21 cellular contexts compared by ENCODE assay signal in genomic region chr14:98742001-98742400, GRCh38.
DNase-seq lines count a peak whose midpoint lies in the region; FAIRE-seq and TF ChIP-seq lines count a peak whose summit lies in the region.
"Had no signal": no experiment of that assay in that cellular context is flagged by ENCODE, and none has a peak within 500 bp of the region (broad histone marks: within the 10 kb centered on the region; RNA-seq: fewer than 3 reads in every experiment).

No MANE protein-coding gene starts in this region.

- H3K4me1 ChIP-seq in H1 (replicated peaks in 1 of 4; ENCODE audit: control insufficient read depth in 3 of 4, insufficient read depth in 4 of 4, low read length in 3 of 4) = no peaks in the 10 kb centered on the region
- no peaks in the 10 kb centered on the region for H3K4me1 ChIP-seq in osteoblast (ENCODE audit: insufficient read depth, low read length)
- H3K4me1 ChIP-seq: BE2C had no signal

- H3K27me3 ChIP-seq in H1 (replicated peaks in 1 of 4; ENCODE audit: control insufficient read depth in 3 of 4, extremely low read depth in 1 of 4, insufficient read depth in 3 of 4, low read length in 3 of 4) (no peaks in the 10 kb centered on the region), osteoblast (ENCODE audit: insufficient read depth, low read length) (no peaks in the 10 kb centered on the region)
- H3K27me3 ChIP-seq: BE2C had no signal

- H3K79me2 ChIP-seq in H1 (ENCODE audit: control insufficient read depth in 1 of 2, insufficient read depth in 2 of 2, low read length in 2 of 2) = no peaks in the 10 kb centered on the region
- no peaks in the 10 kb centered on the region for H3K79me2 ChIP-seq in osteoblast (ENCODE audit: insufficient read depth, low read length)

- no peaks in the 10 kb centered on the region for H3K79me1 ChIP-seq in H1 (ENCODE audit: low read depth, low read length)

- H3K36me3 ChIP-seq in H1 (ENCODE audit: control insufficient read depth in 2 of 4, insufficient read depth in 4 of 4, low read length in 3 of 4) = no peaks in the 10 kb centered on the region
- H3K36me3 ChIP-seq in osteoblast (ENCODE audit: insufficient read depth, low read length) = no peaks in the 10 kb centered on the region
- H3K36me3 ChIP-seq: BE2C had no signal

- peaks cover 5% of the 10 kb centered on the region for H3K27me3 Mint-ChIP-seq in activated CD4-positive, alpha-beta T cell treated with anti-CD3 and anti-CD28 coated beads, Interleukin-2, amount 10 ng/mL, durations not matched to agents 24 days and 14 days

- 84% methylated on average over 7 of the region's 7 CpGs; no CpG with 5 or more reads in 1 of the 2 experiments for WGBS in H1 (ENCODE audit: extremely low coverage in 1 of 2, insufficient coverage in 1 of 2, insufficient read length in 1 of 2, insufficient replicate concordance in 2 of 2, low coverage in 1 of 2, low lambda C conversion rate in 2 of 2, missing lambda C conversion rate in 1 of 2), 2 experiments

- intact Hi-C loops in activated CD4-positive, alpha-beta T cell treated with anti-CD3 and anti-CD28 coated beads, Interleukin-2, amount 10 ng/mL, durations not matched to agents 24 days and 14 days (cut with micrococcal nuclease) = no loop called here

- H3K23ac ChIP-seq in H1 (ENCODE audit: insufficient read length) = no peak overlapping the region

- H3K4me3 Mint-ChIP-seq in activated CD4-positive, alpha-beta T cell treated with anti-CD3 and anti-CD28 coated beads, Interleukin-2, amount 10 ng/mL, durations not matched to agents 24 days and 14 days = no peak overlapping the region
- H3K4me3 Mint-ChIP-seq: CD4-positive, CD25-positive, alpha-beta regulatory T cell; CD8-positive, alpha-beta memory T cell had no signal

- no peaks in the 10 kb centered on the region for H3K4me1 Mint-ChIP-seq in activated CD4-positive, alpha-beta T cell treated with anti-CD3 and anti-CD28 coated beads, Interleukin-2, amount 10 ng/mL, durations not matched to agents 24 days and 14 days

- H3K4ac ChIP-seq in H1 (replicated peaks; ENCODE audit: insufficient read length, low read depth, low read length) = no peak overlapping the region

- CTCF ChIA-PET in H1 (lab: Charles Lee; ENCODE audit: partially characterized antibody) = interaction anchor here (1.1 to 1.2 kb wide), 2 partner anchors 207 to 294 kb away, joined by 3 read pairs; no protein-coding TSS in a partner anchor
- CTCF ChIA-PET in GM10248 (lab: Yijun Ruan, JAX) = interaction anchor here (1.1 kb wide), 1 partner anchor 11 kb away, joined by 3 read pairs; no protein-coding TSS in a partner anchor

- H4K5ac ChIP-seq in H1 (ENCODE audit: insufficient read length, low read depth, low read length) = no peak overlapping the region

- peaks cover 4% of the 10 kb centered on the region for H3K9me3 Mint-ChIP-seq in activated CD4-positive, alpha-beta T cell treated with anti-CD3 and anti-CD28 coated beads, Interleukin-2, amount 10 ng/mL, durations not matched to agents 24 days and 14 days

- 0 out of 2 replicates have a peak overlapping the region, but pooled peaks have one; percentile 7 for H2BK12ac ChIP-seq in H1 (ENCODE audit: low read depth, low read length)

- H2BK15ac ChIP-seq in H1 (ENCODE audit: low read length) = no peak overlapping the region

- H3K56ac ChIP-seq in H1 (replicated peaks; ENCODE audit: insufficient read length, low read depth, low read length) = no peak overlapping the region

- H3K14ac ChIP-seq in H1 (ENCODE audit: insufficient read length) = no peak overlapping the region

- no peak overlapping the region for H4K91ac ChIP-seq in H1 (replicated peaks; ENCODE audit: insufficient read length, low read length)

- TF ChIP-seq CTCF in H1 (IDR thresholded peaks at IDR 0.05; ENCODE audit: control extremely low read depth in 1 of 3, insufficient read depth in 1 of 3, low read depth in 1 of 3, low read length in 3 of 3) (no peak), osteoblast (IDR thresholded peaks at IDR 0.05; ENCODE audit: extremely low read depth, low read depth, low read length) (no peak), GM10248 (IDR thresholded peaks at IDR 0.05; ENCODE audit: control extremely low read depth, extremely low read depth, low read depth, missing control alignments) (no peak)

- H2BK20ac ChIP-seq in H1 (ENCODE audit: low read length) = no peak overlapping the region

- TF ChIP-seq POLR2A in H1 (IDR thresholded peaks at IDR 0.05; ENCODE audit: control extremely low read depth in 1 of 2, low read depth in 2 of 2, low read length in 2 of 2) = no peak

- no peak overlapping the region for H3K9ac ChIP-seq in H1 (replicated peaks in 1 of 4; ENCODE audit: extremely low read depth in 1 of 4, low read depth in 3 of 4, low read length in 3 of 4)
- H3K9ac ChIP-seq: GM23248 had no signal

- no peaks in the 10 kb centered on the region for H3K23me2 ChIP-seq in H1 (ENCODE audit: low read depth, low read length)

- TF ChIP-seq EP300 in H1 (IDR thresholded peaks at IDR 0.05; ENCODE audit: borderline replicate concordance in 1 of 2, low read depth in 2 of 2, low read length in 2 of 2) = no peak

- H3K4me2 ChIP-seq in H1 (ENCODE audit: insufficient read depth in 1 of 2, low read depth in 2 of 2, low read length in 2 of 2) (no peak overlapping the region), osteoblast (ENCODE audit: insufficient read depth, low read length) (no peak overlapping the region)

- no peak overlapping the region for H3K27ac ChIP-seq in H1 (ENCODE audit: low read depth, low read length)
- H3K27ac ChIP-seq in osteoblast (ENCODE audit: low read depth, low read length) = no peak overlapping the region
- H3K27ac ChIP-seq: GM23248 had no signal

- H4K8ac ChIP-seq in H1 (ENCODE audit: extremely low read depth, insufficient read depth, low read length) = no peak overlapping the region

- FAIRE-seq in H1 (lab: Jason Lieb, UNC) = no peak
- FAIRE-seq: A204.1, G401.6, GM12892, GM18507, H54 had no signal

- H3K4me3 ChIP-seq in H1 (ENCODE audit: extremely low read depth in 1 of 4, insufficient read depth in 2 of 4, low read depth in 3 of 4, low read length in 4 of 4) (no peak overlapping the region), osteoblast (ENCODE audit: insufficient read depth, low read length) (no peak overlapping the region)
- H3K4me3 ChIP-seq: GM23248 had no signal

- no peak overlapping the region for H2BK120ac ChIP-seq in H1 (replicated peaks; ENCODE audit: low read depth, low read length)

- peak; percentile 40 for DNase-seq in activated CD4-positive, alpha-beta T cell treated with anti-CD3 and anti-CD28 coated beads, Interleukin-2, amount 10 ng/mL, durations not matched to agents 24 days and 14 days
- DNase-seq in activated CD4-positive, alpha-beta T cell treated with anti-CD3 and anti-CD28 coated beads for 48 hours = no peak
- DNase-seq in H1 (ENCODE audit: low read depth in 1 of 2, low spot score in 2 of 2) (peak in 1 of 2 experiments; percentile 19), osteoblast (ENCODE audit: insufficient read length, low spot score, missing footprints) (peak; percentile 44), GM10248 (ENCODE audit: extremely low spot score) (no peak), pons (ENCODE audit: low spot score) (no peak)
- DNase-seq: ACHN; BE2C; C1 segment of cervical spinal cord; CD4-positive, CD25-positive, alpha-beta regulatory T cell; CD8-positive, alpha-beta memory T cell; COR-L47; DMS 273 treated with DMSO at 0.1 percent for 48 hours; DMS53; GM23248; HCEC 1CT had no signal

- H3K9me3 ChIP-seq in H1 (ENCODE audit: insufficient read depth in 2 of 2, low read depth in 1 of 2, low read length in 1 of 2) (no peaks in the 10 kb centered on the region), osteoblast (ENCODE audit: low read depth, low read length) (peaks cover 2% of the 10 kb centered on the region)
- H3K9me3 ChIP-seq: BE2C had no signal

- POLR2A ChIA-PET in H1 (lab: Charles Lee; ENCODE audit: partially characterized antibody) = no interaction called here
- POLR2A ChIA-PET in GM10248 (lab: Yijun Ruan, JAX) = no interaction called here

- no peak overlapping the region for H2AFZ ChIP-seq in H1 (ENCODE audit: low read length)
- no peak overlapping the region for H2AFZ ChIP-seq in osteoblast (ENCODE audit: low read length)
- H2AFZ ChIP-seq: GM23248 had no signal

- H2BK5ac ChIP-seq in H1 (ENCODE audit: low read depth, low read length) = no peak overlapping the region

- H4K20me1 ChIP-seq in H1 (replicated peaks in 1 of 2; ENCODE audit: control insufficient read depth in 1 of 2, insufficient read depth in 2 of 2, low read length in 2 of 2) (no peaks in the 10 kb centered on the region), osteoblast (ENCODE audit: insufficient read depth, low read length) (no peaks in the 10 kb centered on the region)

- H2AK5ac ChIP-seq in H1 (ENCODE audit: low read depth, low read length) = no peak overlapping the region

- no peaks in the 10 kb centered on the region for H3K36me3 Mint-ChIP-seq in activated CD4-positive, alpha-beta T cell treated with anti-CD3 and anti-CD28 coated beads, Interleukin-2, amount 10 ng/mL, durations not matched to agents 24 days and 14 days (ENCODE audit: low read depth)

- H3K18ac ChIP-seq in H1 (ENCODE audit: extremely low read depth, low read length) = no peak overlapping the region

- TF ChIP-seq RAD21 in H1 (IDR thresholded peaks at IDR 0.05 in 1 of 2, conservative IDR thresholded peaks at IDR 0.05 in 1 of 2; ENCODE audit: low read depth in 2 of 2, low read length in 2 of 2) = no peak

- no peak overlapping the region for H3K27ac Mint-ChIP-seq in activated CD4-positive, alpha-beta T cell treated with anti-CD3 and anti-CD28 coated beads, Interleukin-2, amount 10 ng/mL, durations not matched to agents 24 days and 14 days
- H3K27ac Mint-ChIP-seq: CD4-positive, CD25-positive, alpha-beta regulatory T cell had no signal

TF ChIP-seq in H1, 55 proteins besides CTCF, POLR2A, EP300 and RAD21:
- TF ChIP-seq SUZ12 (IDR thresholded peaks at IDR 0.05; ENCODE audit: low read length) (no peak), ZNF274 (IDR thresholded peaks at IDR 0.05; ENCODE audit: borderline replicate concordance, extremely low read depth, low read length) (no peak), CEBPB (IDR thresholded peaks at IDR 0.05; ENCODE audit: low read depth, low read length) (no peak)

Comparison
In these comparisons a context has a peak if more than half of its experiments do, and no peak if none do; other contexts are left out.
1. DNase-seq: peak in activated CD4-positive, alpha-beta T cell treated with anti-CD3 and anti-CD28 coated beads, Interleukin-2, amount 10 ng/mL, durations not matched to agents 24 days and 14 days (single experiment) and osteoblast (single experiment); none in activated CD4-positive, alpha-beta T cell treated with anti-CD3 and anti-CD28 coated beads for 48 hours (single experiment), GM10248 (single experiment) and pons (single experiment).